In the genomic region with DNA sequence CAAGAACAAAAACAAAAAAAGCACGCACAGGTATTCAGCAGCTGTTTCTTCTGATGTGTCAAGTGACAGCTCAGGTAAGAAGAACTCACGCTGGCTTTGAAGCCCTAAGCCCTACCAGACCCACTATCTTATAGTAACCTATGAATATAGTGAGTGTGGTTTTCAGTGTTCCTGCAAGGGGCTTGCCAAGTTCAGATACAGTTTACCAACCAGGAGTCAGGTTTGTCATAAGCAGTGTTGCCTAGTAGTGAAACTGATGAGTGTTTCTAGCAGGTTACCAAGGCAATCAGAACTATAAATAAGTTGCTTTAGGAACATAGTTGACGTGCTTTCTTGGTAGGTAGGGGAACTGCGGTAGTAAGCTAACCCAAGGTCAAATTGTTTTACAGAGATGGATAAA, we compare ENCODE assay signal across 3 cellular contexts. TPM values are rescaled to one million over a fixed set of nuclear protein-coding genes. Genes with fewer than 3 reads are reported as not detected.
"Had no signal": no experiment of that assay in that cellular context is flagged by ENCODE, and none has a peak within 500 bp of the region (broad histone marks: within the 10 kb centered on the region; RNA-seq: fewer than 3 reads in every experiment).

No MANE protein-coding gene starts in this region.

RNA-seq across cellular contexts. Expression of a gene that starts 43.4 kb away (rescaled TPM):
- total RNA-seq: dermis microvascular lymphatic vessel endothelial cell, glomerular endothelial cell, kidney epithelial cell had no signal
